ENCODE assay signal across 1 cellular context in the genomic region with DNA sequence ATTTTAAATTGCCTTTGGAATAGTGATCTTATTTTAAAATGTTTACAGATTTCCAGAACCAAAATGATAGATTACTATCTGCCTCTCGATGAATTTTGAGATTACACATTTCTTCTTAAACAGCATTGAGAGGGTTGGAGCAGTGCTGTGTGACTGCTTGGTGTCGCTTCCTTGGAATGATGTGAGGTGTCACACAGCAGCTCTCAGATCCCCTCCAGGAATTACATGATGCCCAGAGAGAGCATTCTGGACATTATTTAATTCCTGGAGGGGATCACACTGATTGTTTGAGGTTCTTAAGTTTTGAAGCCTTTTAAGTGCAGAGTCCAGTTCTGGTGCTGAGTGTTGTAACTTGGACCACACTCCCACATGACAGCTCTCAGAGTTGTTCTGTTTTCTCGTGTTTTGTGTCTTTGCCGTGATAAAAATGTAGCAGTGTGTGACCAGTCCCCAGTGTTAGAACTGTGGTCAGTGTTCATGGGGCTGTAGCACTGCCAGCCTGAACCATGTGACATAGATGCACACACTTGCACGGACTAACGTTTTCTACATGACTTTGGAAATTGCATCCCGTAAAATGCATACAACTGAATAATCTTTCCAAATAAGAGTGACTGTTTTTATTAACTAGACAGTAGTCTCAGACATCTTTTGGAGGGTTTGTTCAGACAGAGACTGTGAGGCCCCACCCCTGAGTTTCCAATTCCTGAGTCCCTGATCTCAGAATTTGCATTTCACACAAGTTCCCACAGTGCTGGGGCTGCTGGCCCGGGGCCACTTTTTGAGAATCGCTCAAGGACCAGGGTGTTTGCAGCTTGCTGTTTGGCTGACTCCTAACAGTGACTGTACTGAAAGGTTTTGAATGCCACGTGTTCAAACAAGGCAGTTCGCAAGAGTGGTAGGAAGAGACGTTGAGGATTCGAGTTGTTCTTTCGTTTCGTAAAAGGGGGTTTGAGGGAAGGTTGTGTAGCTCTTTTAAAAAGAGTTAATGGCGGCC.
TF ChIP-seq lines count a peak whose summit lies in the region.

No MANE protein-coding gene starts in this region.

TF ChIP-seq in SK-N-SH, 30 proteins besides CTCF, POLR2A, EP300 and RAD21 (continued from another document):
- TF ChIP-seq, protein P1, sequence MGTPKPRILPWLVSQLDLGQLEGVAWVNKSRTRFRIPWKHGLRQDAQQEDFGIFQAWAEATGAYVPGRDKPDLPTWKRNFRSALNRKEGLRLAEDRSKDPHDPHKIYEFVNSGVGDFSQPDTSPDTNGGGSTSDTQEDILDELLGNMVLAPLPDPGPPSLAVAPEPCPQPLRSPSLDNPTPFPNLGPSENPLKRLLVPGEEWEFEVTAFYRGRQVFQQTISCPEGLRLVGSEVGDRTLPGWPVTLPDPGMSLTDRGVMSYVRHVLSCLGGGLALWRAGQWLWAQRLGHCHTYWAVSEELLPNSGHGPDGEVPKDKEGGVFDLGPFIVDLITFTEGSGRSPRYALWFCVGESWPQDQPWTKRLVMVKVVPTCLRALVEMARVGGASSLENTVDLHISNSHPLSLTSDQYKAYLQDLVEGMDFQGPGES (IDR thresholded peaks at IDR 0.05; ENCODE audit: low read depth, low read length) = no peak
- TF ChIP-seq, protein P2, sequence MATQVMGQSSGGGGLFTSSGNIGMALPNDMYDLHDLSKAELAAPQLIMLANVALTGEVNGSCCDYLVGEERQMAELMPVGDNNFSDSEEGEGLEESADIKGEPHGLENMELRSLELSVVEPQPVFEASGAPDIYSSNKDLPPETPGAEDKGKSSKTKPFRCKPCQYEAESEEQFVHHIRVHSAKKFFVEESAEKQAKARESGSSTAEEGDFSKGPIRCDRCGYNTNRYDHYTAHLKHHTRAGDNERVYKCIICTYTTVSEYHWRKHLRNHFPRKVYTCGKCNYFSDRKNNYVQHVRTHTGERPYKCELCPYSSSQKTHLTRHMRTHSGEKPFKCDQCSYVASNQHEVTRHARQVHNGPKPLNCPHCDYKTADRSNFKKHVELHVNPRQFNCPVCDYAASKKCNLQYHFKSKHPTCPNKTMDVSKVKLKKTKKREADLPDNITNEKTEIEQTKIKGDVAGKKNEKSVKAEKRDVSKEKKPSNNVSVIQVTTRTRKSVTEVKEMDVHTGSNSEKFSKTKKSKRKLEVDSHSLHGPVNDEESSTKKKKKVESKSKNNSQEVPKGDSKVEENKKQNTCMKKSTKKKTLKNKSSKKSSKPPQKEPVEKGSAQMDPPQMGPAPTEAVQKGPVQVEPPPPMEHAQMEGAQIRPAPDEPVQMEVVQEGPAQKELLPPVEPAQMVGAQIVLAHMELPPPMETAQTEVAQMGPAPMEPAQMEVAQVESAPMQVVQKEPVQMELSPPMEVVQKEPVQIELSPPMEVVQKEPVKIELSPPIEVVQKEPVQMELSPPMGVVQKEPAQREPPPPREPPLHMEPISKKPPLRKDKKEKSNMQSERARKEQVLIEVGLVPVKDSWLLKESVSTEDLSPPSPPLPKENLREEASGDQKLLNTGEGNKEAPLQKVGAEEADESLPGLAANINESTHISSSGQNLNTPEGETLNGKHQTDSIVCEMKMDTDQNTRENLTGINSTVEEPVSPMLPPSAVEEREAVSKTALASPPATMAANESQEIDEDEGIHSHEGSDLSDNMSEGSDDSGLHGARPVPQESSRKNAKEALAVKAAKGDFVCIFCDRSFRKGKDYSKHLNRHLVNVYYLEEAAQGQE (IDR thresholded peaks at IDR 0.05; ENCODE audit: low read depth, low read length) = no peak
- no peak for TF ChIP-seq TEAD4 (IDR thresholded peaks at IDR 0.05; ENCODE audit: borderline replicate concordance, insufficient read depth)
